ENCODE assay signal across 19 cellular contexts in the genomic region with DNA sequence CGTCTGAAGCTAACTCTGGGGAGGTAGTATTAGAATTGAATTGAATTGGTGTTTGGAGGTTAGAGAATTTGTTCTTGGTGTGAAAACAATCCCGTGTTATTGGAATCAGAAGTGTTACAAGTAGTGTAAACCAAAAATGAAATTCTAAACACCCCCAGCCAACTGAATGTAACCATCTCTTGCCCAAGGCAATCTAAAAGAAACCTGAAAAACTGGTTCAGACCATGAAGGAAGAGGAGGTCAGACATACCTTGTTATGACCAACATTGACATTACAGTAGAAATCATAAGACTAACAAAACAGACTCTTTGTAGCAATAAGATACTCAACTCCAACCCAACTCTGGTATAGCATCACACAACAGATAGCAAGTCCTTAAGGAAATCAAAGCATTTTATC.
"Had no signal": no experiment of that assay in that cellular context is flagged by ENCODE, and none has a peak within 500 bp of the region (broad histone marks: within the 10 kb centered on the region; RNA-seq: fewer than 3 reads in every experiment).

No MANE protein-coding gene starts in this region.

- H3K4me1 ChIP-seq: lower lobe of right lung, thyroid gland had no signal

- DNase-seq: activated CD4-positive, alpha-beta T cell treated with anti-CD3 and anti-CD28 coated beads, Interleukin-2, amount 50 U/mL, for 4 hours; activated gamma-delta T cell treated with Interleukin-2 at 50 U/mL for 16 hours; amniotic stem cell; caudate nucleus; effector memory CD8-positive, alpha-beta T cell; foreskin melanocyte; glutamatergic neuron; hypothalamus; islet precursor cell; lower lobe of right lung; nephron progenitor cell; occipital lobe; posterior cingulate gyrus; retina; stimulated activated CD8-positive, alpha-beta memory T cell treated with anti-CD3 and anti-CD28 coated beads, Interleukin-4, amount 100 ng/mL, for 48 hours; stimulated activated naive CD4-positive, alpha-beta T cell; thyroid gland had no signal

- H3K27me3 ChIP-seq: thyroid gland had no signal

- H3K27ac Mint-ChIP-seq: activated naive CD8-positive, alpha-beta T cell; activated T-helper 1 cell treated with anti-CD3 and anti-CD28 coated beads, Interleukin-12 subunit alpha, Interleukin-12 subunit beta, Interleukin-2, Interleukin-4 antibody, amounts not matched to agents 30 ng/mL and 10 ng/mL and 1 ng/mL, durations not matched to agents 14 hours and 24 hours and 36 hours; effector memory CD8-positive, alpha-beta T cell; nephron progenitor cell had no signal

- H3K27ac ChIP-seq: lower lobe of right lung, thyroid gland had no signal

- H3K4me1 Mint-ChIP-seq: nephron progenitor cell had no signal

- H3K36me3 ChIP-seq: lower lobe of right lung, thyroid gland had no signal

- H3K9me3 ChIP-seq: lower lobe of right lung, thyroid gland had no signal

- H3K4me3 ChIP-seq: lower lobe of right lung, thyroid gland had no signal

- H3K36me3 Mint-ChIP-seq: activated naive CD8-positive, alpha-beta T cell had no signal

- H3K4me3 Mint-ChIP-seq: activated naive CD8-positive, alpha-beta T cell; activated T-helper 1 cell treated with anti-CD3 and anti-CD28 coated beads, Interleukin-12 subunit alpha, Interleukin-12 subunit beta, Interleukin-2, Interleukin-4 antibody, amounts not matched to agents 30 ng/mL and 10 ng/mL and 1 ng/mL, durations not matched to agents 14 hours and 24 hours and 36 hours; effector memory CD8-positive, alpha-beta T cell; nephron progenitor cell had no signal

- H3K9me3 Mint-ChIP-seq: nephron progenitor cell had no signal

- H3K27me3 Mint-ChIP-seq: activated naive CD8-positive, alpha-beta T cell; effector memory CD8-positive, alpha-beta T cell had no signal
